18 cellular contexts compared by ENCODE assay signal in the genomic region with DNA sequence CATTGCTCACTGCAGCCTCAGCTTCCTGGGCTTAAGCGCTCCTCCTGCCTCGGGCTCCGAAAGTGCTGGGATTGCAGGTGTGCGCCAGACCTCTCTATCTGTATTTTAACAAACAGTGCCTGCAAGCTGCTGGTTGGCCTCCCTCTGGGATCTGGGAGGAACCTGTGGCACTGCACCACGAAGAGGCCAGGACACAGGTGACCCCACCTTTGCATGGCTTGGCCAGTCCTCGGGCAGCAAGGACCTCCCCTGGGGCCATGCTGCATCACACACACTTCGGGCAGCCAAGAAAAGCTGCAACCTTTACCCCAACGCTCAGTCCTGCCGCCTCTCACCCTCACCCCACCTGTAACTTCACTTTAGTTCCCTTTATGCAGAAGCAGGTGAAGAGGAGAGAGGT.
"Had no signal": no experiment of that assay in that cellular context is flagged by ENCODE, and none has a peak within 500 bp of the region (broad histone marks: within the 10 kb centered on the region; RNA-seq: fewer than 3 reads in every experiment).

No MANE protein-coding gene starts in this region.

- H3K4me3 ChIP-seq: esophagus squamous epithelium, gastroesophageal sphincter, left ventricle myocardium inferior, suprapubic skin, tibial nerve, upper lobe of right lung, vagina had no signal

- H3K27me3 ChIP-seq: esophagus squamous epithelium, gastroesophageal sphincter, suprapubic skin, tibial nerve, upper lobe of right lung, vagina had no signal

- H3K27ac ChIP-seq: esophagus squamous epithelium, left ventricle myocardium inferior, parathyroid adenoma, suprapubic skin, tibial nerve, upper lobe of right lung had no signal

- H3K79me2 ChIP-seq: parathyroid adenoma had no signal

- DNase-seq: effector memory CD8-positive, alpha-beta T cell; esophagus squamous epithelium; foreskin fibroblast; immature natural killer cell; left ventricle myocardium inferior; mesendoderm; naive thymus-derived CD4-positive, alpha-beta T cell; nephron progenitor cell; small intestine; stimulated activated CD4-positive, alpha-beta T cell treated with anti-CD3 and anti-CD28 coated beads, Interleukin-12 subunit alpha, Interleukin-12 subunit beta, amount 100 ng/mL, for 4 hours; stimulated activated naive CD4-positive, alpha-beta T cell; upper lobe of right lung had no signal

- H3K36me3 Mint-ChIP-seq: immature natural killer cell; naive thymus-derived CD4-positive, alpha-beta T cell had no signal

- H2AFZ ChIP-seq: parathyroid adenoma had no signal

- H3K4me1 Mint-ChIP-seq: immature natural killer cell; naive thymus-derived CD4-positive, alpha-beta T cell; nephron progenitor cell had no signal

- H3K4me1 ChIP-seq: left ventricle myocardium inferior, parathyroid adenoma, suprapubic skin, upper lobe of right lung had no signal

- H3K27ac Mint-ChIP-seq: dendritic cell treated with granulocyte-macrophage colony-stimulating factor and Interleukin-4, amounts not matched to agents 40 ng/mL and 50 ng/mL, for 4 days; effector memory CD8-positive, alpha-beta T cell; immature natural killer cell; naive thymus-derived CD4-positive, alpha-beta T cell had no signal

- H3K9me3 ChIP-seq: esophagus squamous epithelium, gastroesophageal sphincter, left ventricle myocardium inferior, suprapubic skin, tibial nerve, upper lobe of right lung, vagina had no signal

- H3K27me3 Mint-ChIP-seq: dendritic cell treated with granulocyte-macrophage colony-stimulating factor and Interleukin-4, amounts not matched to agents 40 ng/mL and 50 ng/mL, for 4 days had no signal

- H3K4me3 Mint-ChIP-seq: dendritic cell treated with granulocyte-macrophage colony-stimulating factor and Interleukin-4, amounts not matched to agents 40 ng/mL and 50 ng/mL, for 4 days; effector memory CD8-positive, alpha-beta T cell; immature natural killer cell; naive thymus-derived CD4-positive, alpha-beta T cell; nephron progenitor cell had no signal

- H3K9me3 Mint-ChIP-seq: dendritic cell treated with granulocyte-macrophage colony-stimulating factor and Interleukin-4, amounts not matched to agents 40 ng/mL and 50 ng/mL, for 4 days; immature natural killer cell; naive thymus-derived CD4-positive, alpha-beta T cell; nephron progenitor cell had no signal
